19 cellular contexts compared by ENCODE assay signal in the genomic region with DNA sequence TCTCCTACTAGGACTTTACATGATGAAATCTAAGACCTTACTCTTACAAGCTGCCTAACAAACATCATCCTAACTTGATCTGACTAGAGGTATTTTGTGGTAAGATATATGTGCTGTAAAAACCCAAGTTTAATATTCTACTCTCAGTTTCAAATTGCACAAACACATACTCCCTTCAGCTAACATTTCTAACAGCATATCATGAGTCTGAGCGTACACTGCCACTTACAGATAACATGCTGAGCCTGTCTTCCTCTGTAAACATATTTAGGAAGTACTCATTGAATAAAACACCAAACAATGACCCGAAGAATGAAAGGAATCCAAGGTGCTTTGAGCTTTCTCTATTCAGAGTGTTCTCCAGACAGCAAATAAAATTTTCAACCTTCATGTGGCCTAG. TPM values are rescaled to one million over a fixed set of nuclear protein-coding genes. Genes with fewer than 3 reads are reported as not detected.
A peak's percentile ranks its signal among the peaks of the same experiment; 100 is the strongest.
DNase-seq lines count a peak whose midpoint lies in the region; ATAC-seq lines count a peak whose summit lies in the region.
"Had no signal": no experiment of that assay in that cellular context is flagged by ENCODE, and none has a peak within 500 bp of the region (broad histone marks: within the 10 kb centered on the region; RNA-seq: fewer than 3 reads in every experiment).

No MANE protein-coding gene starts in this region.

- no peak overlapping the region for H3K27ac ChIP-seq in iPS-20b (ENCODE audit: low read length)
- H3K27ac ChIP-seq in naive thymus-derived CD4-positive, alpha-beta T cell (ENCODE audit: low read depth, low read length): no peak overlapping the region
- H3K27ac ChIP-seq: transverse colon had no signal

- no peaks in the 10 kb centered on the region for H3K27me3 Mint-ChIP-seq in stimulated activated naive CD8-positive, alpha-beta T cell treated with anti-CD3 and anti-CD28 coated beads, Interleukin-15, amount 100 ng/mL, for 72 hours
- peaks cover 0 to 8% (median 0%) of the 10 kb centered on the region in 5 donors for H3K27me3 Mint-ChIP-seq in naive thymus-derived CD4-positive, alpha-beta T cell
- H3K27me3 Mint-ChIP-seq: activated naive CD8-positive, alpha-beta T cell treated with anti-CD3 and anti-CD28 coated beads, Interleukin-2, amount 50 U/mL, for 24 hours; CD8-positive, alpha-beta memory T cell had no signal

- H3K9ac ChIP-seq in adipocyte (ENCODE audit: low read length): no peak overlapping the region
- H3K9ac ChIP-seq in iPS-20b (ENCODE audit: low read depth, low read length): no peak overlapping the region

- H3K4me3 ChIP-seq in adipocyte (ENCODE audit: low read length) (no peak overlapping the region), iPS-20b (ENCODE audit: low read length) (peak overlapping the region; percentile 29; the same call in 1 of the 2 replicates)
- H3K4me3 ChIP-seq in naive thymus-derived CD4-positive, alpha-beta T cell (ENCODE audit: low read length): no peak overlapping the region
- H3K4me3 ChIP-seq: HAP-1, K562, transverse colon had no signal

- no peaks in the 10 kb centered on the region for H3K9me3 Mint-ChIP-seq in stimulated activated naive CD8-positive, alpha-beta T cell treated with anti-CD3 and anti-CD28 coated beads, Interleukin-15, amount 100 ng/mL, for 72 hours
- peaks cover 0 to 6% (median 0%) of the 10 kb centered on the region in 11 donors for H3K9me3 Mint-ChIP-seq in naive thymus-derived CD4-positive, alpha-beta T cell
- H3K9me3 Mint-ChIP-seq: activated naive CD8-positive, alpha-beta T cell treated with anti-CD3 and anti-CD28 coated beads, Interleukin-2, amount 50 U/mL, for 24 hours; CD8-positive, alpha-beta memory T cell had no signal

- H3K36me3 ChIP-seq in adipocyte (ENCODE audit: control insufficient read depth, insufficient read depth, low read length, severe bottlenecking): no peaks in the 10 kb centered on the region
- no peaks in the 10 kb centered on the region for H3K36me3 ChIP-seq in iPS-20b (ENCODE audit: insufficient read depth, low read depth, low read length)
- H3K36me3 ChIP-seq in naive thymus-derived CD4-positive, alpha-beta T cell (ENCODE audit: control insufficient read depth in 2 of 3, insufficient read depth in 3 of 3, low read length in 3 of 3): no peaks in the 10 kb centered on the region
- H3K36me3 ChIP-seq: HAP-1, transverse colon had no signal

- no peak for DNase-seq in stimulated activated naive CD8-positive, alpha-beta T cell treated with anti-CD3 and anti-CD28 coated beads, Interleukin-15, amount 100 ng/mL, for 72 hours
- DNase-seq in stimulated activated naive CD8-positive, alpha-beta T cell treated with anti-CD3 and anti-CD28 coated beads, Interleukin-15, Interleukin-2, amounts not matched to agents 100 U/mL and 50 U/mL, for 24 hours: no peak
- peak; percentile 71 for DNase-seq in adipocyte (ENCODE audit: low read depth)
- DNase-seq in DMS153 treated with DMSO at 0.1 percent for 48 hours (lab: John Stamatoyannopoulos, UW; ENCODE audit: unreplicated experiment): no peak
- no peak for DNase-seq in stimulated activated CD8-positive, alpha-beta memory T cell treated with anti-CD3 and anti-CD28 coated beads, Interleukin-4, amount 100 ng/mL, for 48 hours
- DNase-seq in naive thymus-derived CD4-positive, alpha-beta T cell: no peak
- DNase-seq: ACHN; activated CD4-positive, alpha-beta T cell treated with anti-CD3 and anti-CD28 coated beads, Interleukin-2, amount 10 ng/mL, durations not matched to agents 24 days and 14 days; activated naive CD8-positive, alpha-beta T cell treated with anti-CD3 and anti-CD28 coated beads, Interleukin-2, amount 50 U/mL, for 24 hours; CD8-positive, alpha-beta memory T cell; stimulated activated CD4-positive, alpha-beta T cell treated with anti-CD3 and anti-CD28 coated beads, Interleukin-4, amount 100 ng/mL, for 1 hour; transverse colon had no signal

- intact Hi-C loops in naive thymus-derived CD4-positive, alpha-beta T cell (cut with micrococcal nuclease): no loop called here

- H3K4me1 Mint-ChIP-seq in stimulated activated naive CD8-positive, alpha-beta T cell treated with anti-CD3 and anti-CD28 coated beads, Interleukin-15, amount 100 ng/mL, for 72 hours: peaks cover 30% of the 10 kb centered on the region
- peaks cover 18 to 34% (median 23%) of the 10 kb centered on the region in 7 donors for H3K4me1 Mint-ChIP-seq in naive thymus-derived CD4-positive, alpha-beta T cell

- peaks cover 22% of the 10 kb centered on the region for H3K4me1 ChIP-seq in adipocyte (ENCODE audit: control insufficient read depth, insufficient read depth, low read length)
- H3K4me1 ChIP-seq in iPS-20b (ENCODE audit: insufficient read depth, low read length): peaks cover 25% of the 10 kb centered on the region
- H3K4me1 ChIP-seq in naive thymus-derived CD4-positive, alpha-beta T cell (ENCODE audit: control insufficient read depth in 2 of 2, insufficient read depth in 2 of 2, low read length in 2 of 2): peaks cover 11 to 40% of the 10 kb centered on the region in 2 donors
- H3K4me1 ChIP-seq: HAP-1, transverse colon had no signal

- H3K27me3 ChIP-seq in adipocyte (replicated peaks; ENCODE audit: control insufficient read depth, insufficient read depth, low read length) (no peaks in the 10 kb centered on the region), iPS-20b (ENCODE audit: insufficient read depth, low read length) (no peaks in the 10 kb centered on the region)
- H3K27me3 ChIP-seq in naive thymus-derived CD4-positive, alpha-beta T cell (ENCODE audit: control insufficient read depth in 2 of 2, insufficient read depth in 2 of 2, low read length in 2 of 2): no peaks in the 10 kb centered on the region
- H3K27me3 ChIP-seq: transverse colon had no signal

- no peak overlapping the region for H3K27ac Mint-ChIP-seq in stimulated activated naive CD8-positive, alpha-beta T cell treated with anti-CD3 and anti-CD28 coated beads, Interleukin-15, amount 100 ng/mL, for 72 hours
- H3K27ac Mint-ChIP-seq in naive thymus-derived CD4-positive, alpha-beta T cell: no peak overlapping the region
- H3K27ac Mint-ChIP-seq: activated CD4-positive, alpha-beta T cell treated with anti-CD3 and anti-CD28 coated beads, Interleukin-2, amount 10 ng/mL, durations not matched to agents 24 days and 14 days; activated naive CD8-positive, alpha-beta T cell treated with anti-CD3 and anti-CD28 coated beads, Interleukin-2, amount 50 U/mL, for 24 hours had no signal

- H3K9me3 ChIP-seq in adipocyte (ENCODE audit: control insufficient read depth, low read length): no peaks in the 10 kb centered on the region
- no peaks in the 10 kb centered on the region for H3K9me3 ChIP-seq in iPS-20b (ENCODE audit: insufficient read depth, low read depth, low read length)
- no peaks in the 10 kb centered on the region for H3K9me3 ChIP-seq in naive thymus-derived CD4-positive, alpha-beta T cell (ENCODE audit: control insufficient read depth in 2 of 3, low read length in 3 of 3)
- H3K9me3 ChIP-seq: HAP-1, transverse colon had no signal

- H3K4me3 Mint-ChIP-seq in stimulated activated naive CD8-positive, alpha-beta T cell treated with anti-CD3 and anti-CD28 coated beads, Interleukin-15, amount 100 ng/mL, for 72 hours: no peak overlapping the region
- no peak overlapping the region for H3K4me3 Mint-ChIP-seq in naive thymus-derived CD4-positive, alpha-beta T cell
- H3K4me3 Mint-ChIP-seq: activated CD4-positive, alpha-beta T cell treated with anti-CD3 and anti-CD28 coated beads, Interleukin-2, amount 10 ng/mL, durations not matched to agents 24 days and 14 days; activated naive CD8-positive, alpha-beta T cell treated with anti-CD3 and anti-CD28 coated beads, Interleukin-2, amount 50 U/mL, for 24 hours had no signal

- CTCF ChIA-PET in naive thymus-derived CD4-positive, alpha-beta T cell (lab: Charles Lee): interaction anchor here (0.7 to 1.1 kb wide), 2 partner anchors 49 to 451 kb away, joined by 3 read pairs; no protein-coding TSS in a partner anchor

- peak; percentile 48 for ATAC-seq in stimulated activated naive CD8-positive, alpha-beta T cell treated with anti-CD3 and anti-CD28 coated beads, Interleukin-15, amount 100 ng/mL, for 72 hours
- no peak for ATAC-seq in stimulated activated naive CD8-positive, alpha-beta T cell treated with anti-CD3 and anti-CD28 coated beads, Interleukin-15, Interleukin-2, amounts not matched to agents 100 U/mL and 50 U/mL, for 24 hours
- no peak for ATAC-seq in HG03442 (IDR thresholded peaks at IDR 0.05; ENCODE audit: unreplicated experiment)
- ATAC-seq in naive thymus-derived CD4-positive, alpha-beta T cell: no peak
- ATAC-seq: activated naive CD8-positive, alpha-beta T cell treated with anti-CD3 and anti-CD28 coated beads, Interleukin-2, amount 50 U/mL, for 24 hours; K562; Right ventricle myocardium inferior had no signal

- peaks cover 0 to 18% (median 0%) of the 10 kb centered on the region in 5 donors for H3K36me3 Mint-ChIP-seq in naive thymus-derived CD4-positive, alpha-beta T cell

- POLR2A ChIA-PET in naive thymus-derived CD4-positive, alpha-beta T cell (lab: Charles Lee): interaction anchor here (0.8 kb wide), 1 partner anchor 81 kb away, joined by 3 read pairs; no protein-coding TSS in a partner anchor

RNA-seq across cellular contexts. Expression of a gene that starts 7.9 kb away (rescaled TPM):
- total RNA-seq in naive thymus-derived CD4-positive, alpha-beta T cell: 1 to 10 TPM in 1 of 5 experiments, under 1 TPM in 1, not detected in 3; 0.39 to 1.2 TPM
- polyA plus RNA-seq in naive thymus-derived CD4-positive, alpha-beta T cell: not detected
- total RNA-seq: activated CD4-positive, alpha-beta T cell treated with anti-CD3 and anti-CD28 coated beads, Interleukin-2, amount 10 ng/mL, durations not matched to agents 24 days and 14 days; K562; transverse colon had no signal
- polyA plus RNA-seq: K562 had no signal

RNA-seq across cellular contexts. Expression of a gene that starts 30.7 kb away (rescaled TPM):
- 10 to 100 TPM in 1 of 5 experiments, 1 to 10 TPM in 4; 1.3 to 18.1 (median 2.4) TPM for total RNA-seq in naive thymus-derived CD4-positive, alpha-beta T cell
- polyA plus RNA-seq in naive thymus-derived CD4-positive, alpha-beta T cell: 1 to 10 TPM; 1.9 to 4.0 TPM
- total RNA-seq: cerebellum, K562 had no signal
- polyA plus RNA-seq: K562, keratinocyte had no signal
